In genomic region chr6:129908858-129909257, GRCh38 we compare ENCODE assay signal across 14 cellular contexts.
DNase-seq lines count a peak whose midpoint lies in the region; ATAC-seq and TF ChIP-seq lines count a peak whose summit lies in the region.
"Had no signal": no experiment of that assay in that cellular context is flagged by ENCODE, and none has a peak within 500 bp of the region (broad histone marks: within the 10 kb centered on the region; RNA-seq: fewer than 3 reads in every experiment).

No MANE protein-coding gene starts in this region.

- ATAC-seq in GM18505 (IDR thresholded peaks at IDR 0.05; ENCODE audit: unreplicated experiment) (peak; percentile 46), GM19324 (IDR thresholded peaks at IDR 0.05; ENCODE audit: low FRiP score, unreplicated experiment) (peak; percentile 46), HG02610 (IDR thresholded peaks at IDR 0.05; ENCODE audit: unreplicated experiment) (peak; percentile 92), HG03159 (IDR thresholded peaks at IDR 0.05; ENCODE audit: unreplicated experiment) (peak; percentile 82)
- ATAC-seq: heart left ventricle had no signal

- DNase-seq in OCI-M1 (lab: John Stamatoyannopoulos, UW) (no peak), HuH-7.5 (ENCODE audit: low spot score) (no peak), NCI-H2196 treated with DMSO at 0.1 percent for 48 hours (lab: John Stamatoyannopoulos, UW; ENCODE audit: unreplicated experiment) (no peak), glomerular visceral epithelial cell (ENCODE audit: extremely low spot score) (no peak)
- DNase-seq: ACHN; activated T-cell treated with anti-CD3 and anti-CD28 coated beads, Interleukin-2, amount 50 U/mL, for 24 hours; heart left ventricle; NCI-H1105; NCI-H446; Peyer's patch had no signal

- no peak for TF ChIP-seq POLR2A in GM18505 (IDR thresholded peaks at IDR 0.05; ENCODE audit: borderline replicate concordance, extremely low read depth, insufficient read depth, insufficient read length)
